ENCODE assay signal across 35 cellular contexts in the genomic region with DNA sequence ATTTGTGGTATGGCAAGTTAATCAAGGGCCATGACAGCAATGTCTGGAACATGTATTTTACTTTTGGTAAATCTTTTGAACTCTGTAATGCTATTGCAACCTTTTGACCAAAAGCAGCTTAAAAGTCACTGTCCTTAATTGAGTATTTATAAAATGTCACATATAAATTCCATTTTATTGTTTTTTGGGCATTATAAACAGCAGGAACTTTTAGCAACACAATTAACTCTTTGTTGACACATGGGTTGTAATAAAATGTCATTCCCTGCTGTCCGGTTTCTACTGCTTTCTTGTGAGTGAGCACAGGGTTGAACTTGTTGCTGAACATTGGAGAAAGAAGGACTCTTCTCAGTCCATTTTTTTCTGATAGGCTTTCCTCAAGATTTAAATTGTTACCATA.
"Had no signal": no experiment of that assay in that cellular context is flagged by ENCODE, and none has a peak within 500 bp of the region (broad histone marks: within the 10 kb centered on the region; RNA-seq: fewer than 3 reads in every experiment).

No MANE protein-coding gene starts in this region.

- DNase-seq: Karpas-422, Kasumi-1, MG63, MM.1S, MV-4-11, NCI-H1048, NCI-H1092, NCI-H1092 treated with DMSO at 0.1 percent for 48 hours, NCI-H1105, NCI-H1105 treated with DMSO at 0.1 percent for 48 hours, NCI-H1417, NCI-H1417 treated with DMSO at 0.1 percent for 48 hours, NCI-H1436, NCI-H1436 treated with DMSO at 0.1 percent for 48 hours, NCI-H146, NCI-H1694, NCI-H1694 treated with DMSO at 0.1 percent for 48 hours, NCI-H187, NCI-H187 treated with DMSO at 0.1 percent for 48 hours, NCI-H1930, NCI-H2029, NCI-H2029 treated with DMSO at 0.1 percent for 48 hours, NCI-H2081, NCI-H2081 treated with DMSO at 0.1 percent for 48 hours, NCI-H2107, NCI-H2171, NCI-H2171 treated with DMSO at 0.1 percent for 48 hours, NCI-H2227 treated with DMSO at 0.1 percent for 48 hours, NCI-H226, NCI-H345, NCI-H446, NCI-H446 treated with DMSO at 0.1 percent for 48 hours, NCI-H510A, NCI-H510A treated with DMSO at 0.1 percent for 48 hours, NCI-H524 had no signal
